ENCODE assay signal across 1 cellular context in genomic region chr20:63572788-63573738, GRCh38.
TF ChIP-seq lines count a peak whose summit lies in the region.

No MANE protein-coding gene starts in this region.

TF ChIP-seq in IMR-90, 13 proteins besides CTCF, POLR2A, EP300 and RAD21 (continued from another document):
- TF ChIP-seq MXI1 (IDR thresholded peaks at IDR 0.05; ENCODE audit: borderline replicate concordance, low read depth, low read length) = no peak
- TF ChIP-seq RFX5 (IDR thresholded peaks at IDR 0.05; ENCODE audit: low read depth, low read length) = no peak
- TF ChIP-seq SMC3 (IDR thresholded peaks at IDR 0.05; ENCODE audit: low read depth, low read length) = no peak
- TF ChIP-seq BHLHE40 (IDR thresholded peaks at IDR 0.05; ENCODE audit: low read depth, low read length) = no peak
- TF ChIP-seq RCOR1 (IDR thresholded peaks at IDR 0.05; ENCODE audit: insufficient replicate concordance, low read length) = no peak
